ENCODE assay signal across 20 cellular contexts in the genomic region with DNA sequence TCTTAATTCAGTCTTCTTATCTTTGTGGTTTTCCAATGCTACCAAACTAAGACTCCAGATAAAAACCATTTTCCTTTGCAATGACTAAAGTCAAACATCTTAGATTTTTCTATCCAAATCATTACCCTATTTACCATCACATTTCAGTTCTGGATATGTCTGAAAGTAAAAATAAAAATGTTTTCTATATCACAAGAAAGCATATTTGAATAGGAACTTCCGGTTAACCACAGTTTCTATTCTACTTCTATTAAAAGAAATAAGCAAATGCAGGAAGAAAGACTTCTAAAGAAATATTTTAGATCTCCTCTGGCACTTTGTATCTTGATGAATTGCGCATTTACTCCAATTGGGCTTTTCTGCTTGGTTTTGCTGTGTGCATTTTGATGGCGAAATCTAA.
DNase-seq lines count a peak whose midpoint lies in the region; ATAC-seq lines count a peak whose summit lies in the region.
"Had no signal": no experiment of that assay in that cellular context is flagged by ENCODE, and none has a peak within 500 bp of the region (broad histone marks: within the 10 kb centered on the region; RNA-seq: fewer than 3 reads in every experiment).

No MANE protein-coding gene starts in this region.

- no peak overlapping the region for H3K4ac ChIP-seq in mesenchymal stem cell (ENCODE audit: low read depth in 1 of 2, low read length in 2 of 2)

- H2BK5ac ChIP-seq in mesenchymal stem cell (ENCODE audit: low read depth, low read length, poor library complexity, severe bottlenecking): no peak overlapping the region

- peaks cover 10 to 19% (median 13%) of the 10 kb centered on the region in 10 experiments; a peak in 19 of 20 replicates for H3K4me1 ChIP-seq in BLaER1 treated with 17β-estradiol and CSF1 and Interleukin-3, amounts not matched to agents 10 nM and 100 nM
- H3K4me1 ChIP-seq in mesenchymal stem cell (ENCODE audit: control insufficient read depth, insufficient read depth, low read depth, low read length): no peaks in the 10 kb centered on the region
- H3K4me1 ChIP-seq: A549, ascending aorta, lower lobe of right lung, upper lobe of right lung had no signal

- WGBS in mesenchymal stem cell: 86% methylated on average over 2 of the region's 3 CpGs

- no peaks in the 10 kb centered on the region for H3K36me3 Mint-ChIP-seq in IgD-negative memory B cell
- H3K36me3 Mint-ChIP-seq: natural killer cell had no signal

- no peaks in the 10 kb centered on the region for H3K79me1 ChIP-seq in mesenchymal stem cell (replicated peaks; ENCODE audit: low read length, poor library complexity, severe bottlenecking)

- peak overlapping the region in 2 of 11 experiments; percentile 16 to 51; a peak in 1 of 22 replicates for H3K27ac ChIP-seq in BLaER1 treated with 17β-estradiol and CSF1 and Interleukin-3, amounts not matched to agents 10 nM and 100 nM
- no peak overlapping the region for H3K27ac ChIP-seq in mesenchymal stem cell (ENCODE audit: low read length, poor library complexity, severe bottlenecking)
- H3K27ac ChIP-seq: A549, ascending aorta, lower lobe of right lung, RWPE1, upper lobe of right lung had no signal

- H3K9me3 ChIP-seq in BLaER1 treated with 17β-estradiol and CSF1 and Interleukin-3, amounts not matched to agents 10 nM and 100 nM (replicated peaks in 1 of 11): 0 out of 22 replicates have a peak, but pooled peaks cover 0 to 3% (median 0%) of the 10 kb centered on the region in 11 experiments
- peaks cover 3% of the 10 kb centered on the region for H3K9me3 ChIP-seq in mesenchymal stem cell (ENCODE audit: control insufficient read depth, low read length)
- H3K9me3 ChIP-seq: ascending aorta, lower lobe of right lung, upper lobe of right lung had no signal

- H3K9me3 Mint-ChIP-seq in IgD-negative memory B cell: no peaks in the 10 kb centered on the region
- H3K9me3 Mint-ChIP-seq: natural killer cell; T-helper 1 cell treated with Interleukin-12 subunit alpha and Interleukin-12 subunit beta and Interleukin-4 antibody, amounts not matched to agents 30 μg/mL and 1 μg/mL, for 36 hours had no signal

- no peak overlapping the region for H3K27ac Mint-ChIP-seq in IgD-negative memory B cell
- H3K27ac Mint-ChIP-seq: natural killer cell; T-helper 1 cell treated with Interleukin-12 subunit alpha and Interleukin-12 subunit beta and Interleukin-4 antibody, amounts not matched to agents 30 μg/mL and 1 μg/mL, for 36 hours had no signal

- no peak overlapping the region for H2BK120ac ChIP-seq in mesenchymal stem cell (ENCODE audit: low read depth, low read length)

- peak overlapping the region; percentile 41 to 90 (median 80) for H3K4me3 Mint-ChIP-seq in IgD-negative memory B cell
- H3K4me3 Mint-ChIP-seq: natural killer cell; T-helper 1 cell treated with Interleukin-12 subunit alpha and Interleukin-12 subunit beta and Interleukin-4 antibody, amounts not matched to agents 30 μg/mL and 1 μg/mL, for 36 hours had no signal

- H3K4me3 ChIP-seq in BLaER1 treated with 17β-estradiol and CSF1 and Interleukin-3, amounts not matched to agents 10 nM and 100 nM: no peak overlapping the region
- H3K4me3 ChIP-seq in mesenchymal stem cell (ENCODE audit: insufficient read depth in 1 of 2, low read depth in 1 of 2, low read length in 2 of 2): no peak overlapping the region
- H3K4me3 ChIP-seq: A549, ascending aorta, lower lobe of right lung, upper lobe of right lung had no signal

- DNase-seq in AG08395 (ENCODE audit: low spot score): no peak
- DNase-seq in mesenchymal stem cell: no peak
- DNase-seq in OCI-M1 (lab: John Stamatoyannopoulos, UW): no peak
- DNase-seq: activated gamma-delta T cell; COR-L47; lower lobe of right lung; natural killer cell; NCI-H1048; NCI-H748 treated with DMSO at 0.1 percent for 48 hours; stimulated activated naive CD4-positive, alpha-beta T cell; upper lobe of right lung had no signal

- no peak overlapping the region for H4K8ac ChIP-seq in mesenchymal stem cell (ENCODE audit: low read length)

- H3K23ac ChIP-seq in mesenchymal stem cell (ENCODE audit: low read length in 2 of 2): no peak overlapping the region

- no peak overlapping the region for H2BK12ac ChIP-seq in mesenchymal stem cell (ENCODE audit: low read length in 2 of 2)

- ATAC-seq in GM21367 (IDR thresholded peaks at IDR 0.05; ENCODE audit: unreplicated experiment) (peak; percentile 59), HG02981 (IDR thresholded peaks at IDR 0.05; ENCODE audit: unreplicated experiment) (peak; percentile 44), GM21360 (IDR thresholded peaks at IDR 0.05; ENCODE audit: unreplicated experiment) (no peak)
- ATAC-seq: A549, lower lobe of right lung, natural killer cell, upper lobe of right lung had no signal

- no peak overlapping the region for H4K91ac ChIP-seq in mesenchymal stem cell (ENCODE audit: low read length)

- H4K20me1 ChIP-seq in BLaER1 treated with 17β-estradiol and CSF1 and Interleukin-3, amounts not matched to agents 10 nM and 100 nM: no peaks in the 10 kb centered on the region

- no peaks in the 10 kb centered on the region for H3K27me3 ChIP-seq in BLaER1 treated with 17β-estradiol and CSF1 and Interleukin-3, amounts not matched to agents 10 nM and 100 nM
- peaks cover 8 to 17% of the 10 kb centered on the region in 2 experiments for H3K27me3 ChIP-seq in mesenchymal stem cell (ENCODE audit: control insufficient read depth in 1 of 2, insufficient read depth in 1 of 2, low read length in 2 of 2)
- H3K27me3 ChIP-seq: ascending aorta, upper lobe of right lung had no signal

- no peak overlapping the region for H2AK5ac ChIP-seq in mesenchymal stem cell (ENCODE audit: low read length, severe bottlenecking)

- no peak overlapping the region for H3K9ac ChIP-seq in BLaER1 treated with 17β-estradiol and CSF1 and Interleukin-3, amounts not matched to agents 10 nM and 100 nM
- no peak overlapping the region for H3K9ac ChIP-seq in mesenchymal stem cell (ENCODE audit: low read length)

- H3K18ac ChIP-seq in mesenchymal stem cell (ENCODE audit: low read depth in 1 of 2, low read length in 2 of 2): no peak overlapping the region

- H2AFZ ChIP-seq in mesenchymal stem cell (ENCODE audit: low read depth, low read length): no peak overlapping the region

- H2BK15ac ChIP-seq in mesenchymal stem cell (ENCODE audit: low read depth, poor library complexity, severe bottlenecking): no peak overlapping the region

- no peaks in the 10 kb centered on the region for H3K36me3 ChIP-seq in BLaER1 treated with 17β-estradiol and CSF1 and Interleukin-3, amounts not matched to agents 10 nM and 100 nM
- H3K36me3 ChIP-seq in mesenchymal stem cell (ENCODE audit: control insufficient read depth in 1 of 2, insufficient read depth in 2 of 2, low read depth in 1 of 2, low read length in 2 of 2): no peaks in the 10 kb centered on the region
- H3K36me3 ChIP-seq: ascending aorta, lower lobe of right lung, upper lobe of right lung had no signal

- H3K4me2 ChIP-seq in BLaER1 treated with 17β-estradiol and CSF1 and Interleukin-3, amounts not matched to agents 10 nM and 100 nM: peak overlapping the region; percentile 30 to 64 (median 51); a peak in 20 of 22 replicates
- no peak overlapping the region for H3K4me2 ChIP-seq in mesenchymal stem cell (ENCODE audit: low read length, poor library complexity, severe bottlenecking)
- H3K4me2 ChIP-seq: A549 had no signal

- peaks cover 2% of the 10 kb centered on the region for H3K27me3 Mint-ChIP-seq in IgD-negative memory B cell

- H3K4me1 Mint-ChIP-seq in IgD-negative memory B cell: peaks cover 37 to 50% (median 48%) of the 10 kb centered on the region in 3 donors
- H3K4me1 Mint-ChIP-seq: natural killer cell had no signal

- H3K14ac ChIP-seq in mesenchymal stem cell (ENCODE audit: low read length in 2 of 2): no peak overlapping the region
